14 cellular contexts compared by ENCODE assay signal in the genomic region with DNA sequence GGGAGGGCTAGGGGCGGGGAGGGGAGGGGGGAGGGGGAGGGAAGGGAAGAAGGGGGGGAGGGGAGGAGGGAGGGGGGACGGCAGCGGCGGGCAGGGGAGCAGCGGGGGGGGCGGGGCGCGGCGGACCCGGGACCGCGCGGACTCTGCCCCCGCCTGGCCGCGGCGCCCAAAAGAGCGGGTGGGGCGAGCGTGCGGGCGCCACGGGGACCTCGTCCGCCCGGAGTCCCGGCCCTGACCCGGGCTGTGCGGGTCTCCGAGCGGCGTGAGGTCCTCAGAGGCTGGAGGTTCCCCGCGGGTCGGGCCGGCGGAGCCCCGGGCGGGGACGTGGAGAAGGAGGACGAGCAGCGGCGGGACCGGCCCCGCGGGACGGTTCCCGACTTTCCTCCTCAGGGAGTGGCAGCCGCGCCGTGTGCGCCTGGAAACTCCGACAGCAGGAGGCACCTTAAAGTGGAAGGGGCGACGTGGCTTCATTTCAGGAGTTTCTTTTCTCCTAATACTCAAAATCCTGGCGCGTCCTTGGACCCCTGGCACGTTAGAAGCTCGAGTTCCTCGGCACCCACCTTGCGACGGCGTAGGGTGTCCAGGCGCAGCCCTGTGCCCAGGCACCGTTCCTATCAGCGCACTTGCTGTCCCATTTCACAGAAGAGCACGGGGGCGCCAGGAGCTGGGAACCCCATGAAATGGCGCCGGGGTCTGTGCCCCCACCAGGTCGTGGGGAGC. TPM values are rescaled to one million over a fixed set of nuclear protein-coding genes. Genes with fewer than 3 reads are reported as not detected.
DNase-seq lines count a peak whose midpoint lies in the region; TF ChIP-seq lines count a peak whose summit lies in the region.
"Had no signal": no experiment of that assay in that cellular context is flagged by ENCODE, and none has a peak within 500 bp of the region (broad histone marks: within the 10 kb centered on the region; RNA-seq: fewer than 3 reads in every experiment).

No MANE protein-coding gene starts in this region.

- no peak overlapping the region for H2BK120ac ChIP-seq in trophoblast cell (ENCODE audit: insufficient read depth, low read length, poor library complexity)

- no peak overlapping the region for H4K12ac ChIP-seq in trophoblast cell (ENCODE audit: low read depth, low read length)

- H3K18ac ChIP-seq in trophoblast cell (ENCODE audit: low read length): no peak overlapping the region

- H2BK5ac ChIP-seq in trophoblast cell (ENCODE audit: low read depth, low read length, poor library complexity): no peak overlapping the region

- H3K9me3 ChIP-seq in Caco-2: no peaks in the 10 kb centered on the region
- no peaks in the 10 kb centered on the region for H3K9me3 ChIP-seq in trophoblast cell (ENCODE audit: insufficient read depth, low read depth, low read length)
- H3K9me3 ChIP-seq: BLaER1, gastrocnemius medialis had no signal

- no peak overlapping the region for H2AFZ ChIP-seq in trophoblast cell (ENCODE audit: insufficient read depth, low read length, poor library complexity)

- no CpG with 5 or more reads among the region's 71 CpGs for WGBS in trophoblast cell (ENCODE audit: extremely low coverage, insufficient coverage, insufficient read length)

- H3K4me1 ChIP-seq in Caco-2: peaks cover 34% of the 10 kb centered on the region
- peaks cover 32 to 39% of the 10 kb centered on the region in 2 experiments for H3K4me1 ChIP-seq in trophoblast cell (ENCODE audit: control insufficient read depth in 1 of 2, insufficient read depth in 2 of 2, low read length in 2 of 2)
- H3K4me1 ChIP-seq: BLaER1 had no signal

- no peak overlapping the region for H4K8ac ChIP-seq in trophoblast cell (ENCODE audit: low read depth, low read length)

- H3K27ac ChIP-seq in coronary artery (no peak overlapping the region), trophoblast cell (ENCODE audit: low read depth, low read length) (no peak overlapping the region)
- H3K27ac ChIP-seq: BLaER1, gastrocnemius medialis had no signal

- no peak overlapping the region for H4K91ac ChIP-seq in trophoblast cell (ENCODE audit: low read depth, low read length)

- H3K36me3 Mint-ChIP-seq in Caco-2 (ENCODE audit: insufficient read depth, unreplicated experiment): peaks cover 13% of the 10 kb centered on the region

- H3K27me3 Mint-ChIP-seq in Caco-2 (ENCODE audit: insufficient read depth, unreplicated experiment): no peaks in the 10 kb centered on the region

- BruUV-seq in Caco-2 (replicated peaks; lab: Mats Ljungman, UMichigan): no TSS peak

- H3K79me1 ChIP-seq in trophoblast cell (ENCODE audit: low read length): peaks cover 17% of the 10 kb centered on the region

- no peak overlapping the region for H3K9ac ChIP-seq in trophoblast cell (ENCODE audit: low read length)
- H3K9ac ChIP-seq: BLaER1 had no signal

- H3K9me3 Mint-ChIP-seq in Caco-2 (ENCODE audit: unreplicated experiment): no peaks in the 10 kb centered on the region
- H3K9me3 Mint-ChIP-seq: activated CD4-positive, alpha-beta T cell treated with anti-CD3 and anti-CD28 coated beads, Interleukin-2, amount 10 ng/mL, durations not matched to agents 7 days and 5 days had no signal

- no peak overlapping the region for H3K27ac Mint-ChIP-seq in Caco-2 (ENCODE audit: unreplicated experiment)
- H3K27ac Mint-ChIP-seq: activated CD4-positive, alpha-beta T cell treated with anti-CD3 and anti-CD28 coated beads, Interleukin-2, amount 10 ng/mL, durations not matched to agents 7 days and 5 days had no signal

- H3K4me1 Mint-ChIP-seq in Caco-2 (ENCODE audit: low read depth, unreplicated experiment): no peaks in the 10 kb centered on the region

- H3K23ac ChIP-seq in trophoblast cell (ENCODE audit: low read length): no peak overlapping the region

- TF ChIP-seq CTCF in Caco-2 (IDR thresholded peaks at IDR 0.05; ENCODE audit: insufficient read depth in 1 of 2, low read depth in 1 of 2, low read length in 1 of 2, severe bottlenecking in 1 of 2, unreplicated experiment in 1 of 2): no peak
- TF ChIP-seq CTCF in coronary artery (IDR thresholded peaks at IDR 0.05): no peak
- no peak for TF ChIP-seq CTCF in GM10248 (IDR thresholded peaks at IDR 0.05; ENCODE audit: control extremely low read depth, extremely low read depth, low read depth, missing control alignments)

- intact Hi-C loops in Caco-2 (cut with micrococcal nuclease; ENCODE audit: unreplicated experiment): no loop called here

- H3K4ac ChIP-seq in trophoblast cell (ENCODE audit: low read depth, low read length): no peak overlapping the region

- CTCF ChIA-PET in Caco-2 (lab: Charles Lee): no interaction called here
- CTCF ChIA-PET in GM10248 (lab: Yijun Ruan, JAX): no interaction called here

- POLR2A ChIA-PET in Caco-2 (lab: Charles Lee): no interaction called here
- POLR2A ChIA-PET in GM10248 (lab: Yijun Ruan, JAX): no interaction called here

- peak overlapping the region; percentile 49 for H3K4me3 Mint-ChIP-seq in Caco-2 (ENCODE audit: unreplicated experiment)
- H3K4me3 Mint-ChIP-seq: activated CD4-positive, alpha-beta T cell treated with anti-CD3 and anti-CD28 coated beads, Interleukin-2, amount 10 ng/mL, durations not matched to agents 7 days and 5 days had no signal

- no peak overlapping the region for H3K14ac ChIP-seq in trophoblast cell (ENCODE audit: low read length)

- no peak overlapping the region for H3K4me2 ChIP-seq in trophoblast cell (ENCODE audit: low read length)
- H3K4me2 ChIP-seq: BLaER1 had no signal

- H2AK5ac ChIP-seq in trophoblast cell (ENCODE audit: low read length): no peak overlapping the region

- H3K79me2 ChIP-seq in trophoblast cell (ENCODE audit: control insufficient read depth, insufficient read depth, low read length, poor library complexity): peaks cover 7% of the 10 kb centered on the region

- H3K4me3 ChIP-seq in Caco-2 (ENCODE audit: low read depth, low read length): no peak overlapping the region
- peak overlapping the region; percentile 55 for H3K4me3 ChIP-seq in coronary artery
- H3K4me3 ChIP-seq in trophoblast cell (ENCODE audit: low read depth, low read length): no peak overlapping the region
- H3K4me3 ChIP-seq: BLaER1 had no signal

- H2BK12ac ChIP-seq in trophoblast cell (ENCODE audit: low read length): no peak overlapping the region

- DNase-seq in Caco-2 (no peak), HT-29 (ENCODE audit: low spot score) (peak; percentile 19), coronary artery (ENCODE audit: low spot score) (no peak), trophoblast cell (peak; percentile 64 to 71), NCI-H1105 (lab: John Stamatoyannopoulos, UW) (no peak), UCSD-AML1 (lab: John Stamatoyannopoulos, UW; ENCODE audit: unreplicated experiment) (no peak), GM10248 (ENCODE audit: extremely low spot score) (no peak), NCI-H1092 treated with DMSO at 0.1 percent for 48 hours (lab: John Stamatoyannopoulos, UW) (no peak)
- DNase-seq: activated CD4-positive, alpha-beta T cell treated with anti-CD3 and anti-CD28 coated beads, Interleukin-2, amount 10 ng/mL, durations not matched to agents 7 days and 5 days; cerebellar nuclear complex; gastrocnemius medialis; NK-92 treated with Interleukin-12 subunit alpha and Interleukin-12 subunit beta, amount 100 ng/mL, for 24 hours; stimulated activated CD4-positive, alpha-beta T cell treated with anti-CD3 and anti-CD28 coated beads, Interleukin-1b, Interleukin-23, amount 100 ng/mL, for 48 hours had no signal

- no peaks in the 10 kb centered on the region for H3K36me3 ChIP-seq in Caco-2 (ENCODE audit: control insufficient read depth, insufficient read depth, low read length)
- no peaks in the 10 kb centered on the region for H3K36me3 ChIP-seq in trophoblast cell (ENCODE audit: control insufficient read depth in 1 of 2, insufficient read depth in 2 of 2, low read length in 2 of 2)
- H3K36me3 ChIP-seq: BLaER1, gastrocnemius medialis had no signal

- H3K27me3 ChIP-seq in Caco-2 (replicated peaks; ENCODE audit: control insufficient read depth, insufficient read depth, low read length): no peaks in the 10 kb centered on the region
- no peaks in the 10 kb centered on the region for H3K27me3 ChIP-seq in trophoblast cell (ENCODE audit: insufficient read depth, low read length)

RNA-seq across cellular contexts. Expression of a gene that starts 0.5 kb away (rescaled TPM):
- total RNA-seq in Caco-2 (2022): 29.6 and 42.0 TPM in 2 replicates
- total RNA-seq in HT-29 (2014; rRNA removed; shearing (Covaris generic)): 226 and 231 TPM in 2 replicates
- polyA plus RNA-seq in trophoblast cell (2013): 6.2 and 6.9 TPM in 2 replicates

RNA-seq across cellular contexts. Expression of a gene that starts 52.9 kb away (rescaled TPM):
- total RNA-seq in Caco-2 (2022): 35.7 and 40.1 TPM in 2 replicates
- 20.8 and 29.8 TPM in 2 replicates for total RNA-seq in HT-29 (2014; rRNA removed; shearing (Covaris generic))
- polyA plus RNA-seq in trophoblast cell (2013): 38.2 and 39.1 TPM in 2 replicates

Comparison
In these comparisons a context has a peak if more than half of its experiments do, and no peak if none do; other contexts are left out.
1. DNase-seq: peak in HT-29 (single experiment) and trophoblast cell (2 of 2); none in Caco-2 (0 of 2), coronary artery (single experiment), NCI-H1105 (single experiment), UCSD-AML1 (single experiment), GM10248 (single experiment) and NCI-H1092 treated with DMSO at 0.1 percent for 48 hours (single experiment).